Comparison of ENCODE assay signal across 23 cellular contexts in the genomic region with DNA sequence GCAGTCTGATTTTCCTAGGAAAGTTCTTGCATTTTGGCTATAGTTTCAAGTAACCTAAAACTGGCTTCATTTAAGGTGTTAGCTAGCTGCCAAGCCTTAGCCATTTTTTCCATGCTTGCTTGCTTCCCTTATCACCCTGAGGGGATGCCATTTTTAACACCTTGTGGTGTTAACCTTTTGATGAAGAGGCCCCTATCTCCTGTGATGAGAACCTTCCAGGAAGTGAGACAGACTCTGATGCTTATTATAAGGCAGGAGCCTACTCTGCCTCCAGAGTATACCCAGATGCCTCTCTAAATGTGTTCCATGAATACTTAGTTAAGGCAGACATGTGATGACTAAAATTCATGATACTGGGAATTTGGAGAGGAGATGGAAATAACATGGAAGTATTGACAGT. TPM values are rescaled to one million over a fixed set of nuclear protein-coding genes. Genes with fewer than 3 reads are reported as not detected.
"Had no signal": no experiment of that assay in that cellular context is flagged by ENCODE, and none has a peak within 500 bp of the region (broad histone marks: within the 10 kb centered on the region; RNA-seq: fewer than 3 reads in every experiment).

No MANE protein-coding gene starts in this region.

- H3K27me3 ChIP-seq: breast epithelium had no signal

- H3K4me1 ChIP-seq: breast epithelium had no signal

- H3K9me3 ChIP-seq: breast epithelium had no signal

- DNase-seq: activated B cell treated with CpG ODN at 0.5 μM for 24 hours; activated CD4-positive, alpha-beta memory T cell treated with anti-CD3 and anti-CD28 coated beads, Interleukin-2, amount 10 ng/mL, durations not matched to agents 7 days and 5 days; activated CD4-positive, alpha-beta T cell treated with anti-CD3 and anti-CD28 coated beads for 1 hour; activated CD4-positive, alpha-beta T cell treated with anti-CD3 and anti-CD28 coated beads, Interleukin-2, amount 50 U/mL, for 1 hour; activated CD8-positive, alpha-beta memory T cell treated with anti-CD3 and anti-CD28 coated beads, Interleukin-2, amount 50 U/mL, for 48 hours; activated effector memory CD4-positive, alpha-beta T cell treated with anti-CD3 and anti-CD28 coated beads, Interleukin-2, amount 50 U/mL, for 16 hours; activated naive CD4-positive, alpha-beta T cell treated with anti-CD3 and anti-CD28 coated beads for 36 hours; activated naive CD8-positive, alpha-beta T cell treated with anti-CD3 and anti-CD28 coated beads, Interleukin-2, amount 10 ng/mL, durations not matched to agents 7 days and 5 days; activated T-cell treated with anti-CD3 and anti-CD28 coated beads, Interleukin-2, amount 50 U/mL, for 1 hour; aorta; central memory CD4-positive, alpha-beta T cell; MM.1S; NCI-H1105; NCI-H1436; NCI-H1694 treated with DMSO at 0.1 percent for 48 hours; NCI-H510A treated with DMSO at 0.1 percent for 48 hours; NCI-H69; PC-3; SIG-M5; T-helper 17 cell; T-helper 9 cell had no signal

- H3K36me3 Mint-ChIP-seq: activated naive CD8-positive, alpha-beta T cell treated with anti-CD3 and anti-CD28 coated beads, Interleukin-2, amount 10 ng/mL, durations not matched to agents 7 days and 5 days had no signal

- ATAC-seq: PC-3, T-helper 17 cell had no signal

- H3K9me3 Mint-ChIP-seq: activated B cell treated with CpG ODN at 0.5 μM for 24 hours; activated CD4-positive, alpha-beta memory T cell treated with anti-CD3 and anti-CD28 coated beads, Interleukin-2, amount 10 ng/mL, durations not matched to agents 7 days and 5 days; activated naive CD4-positive, alpha-beta T cell treated with anti-CD3 and anti-CD28 coated beads for 36 hours; activated naive CD8-positive, alpha-beta T cell treated with anti-CD3 and anti-CD28 coated beads, Interleukin-2, amount 10 ng/mL, durations not matched to agents 7 days and 5 days had no signal

- H3K4me3 ChIP-seq: breast epithelium had no signal

- H3K27ac Mint-ChIP-seq: activated B cell treated with CpG ODN at 0.5 μM for 24 hours; activated CD4-positive, alpha-beta memory T cell treated with anti-CD3 and anti-CD28 coated beads, Interleukin-2, amount 10 ng/mL, durations not matched to agents 7 days and 5 days; activated naive CD4-positive, alpha-beta T cell treated with anti-CD3 and anti-CD28 coated beads for 36 hours; activated naive CD8-positive, alpha-beta T cell treated with anti-CD3 and anti-CD28 coated beads, Interleukin-2, amount 10 ng/mL, durations not matched to agents 7 days and 5 days; T-helper 17 cell had no signal

- H3K4me3 Mint-ChIP-seq: activated B cell treated with CpG ODN at 0.5 μM for 24 hours; activated CD4-positive, alpha-beta memory T cell treated with anti-CD3 and anti-CD28 coated beads, Interleukin-2, amount 10 ng/mL, durations not matched to agents 7 days and 5 days; activated naive CD4-positive, alpha-beta T cell treated with anti-CD3 and anti-CD28 coated beads for 36 hours; activated naive CD8-positive, alpha-beta T cell treated with anti-CD3 and anti-CD28 coated beads, Interleukin-2, amount 10 ng/mL, durations not matched to agents 7 days and 5 days; T-helper 17 cell had no signal

- H3K36me3 ChIP-seq: breast epithelium had no signal

RNA-seq across cellular contexts. Expression of a gene that starts 4.9 kb away (rescaled TPM):
- total RNA-seq: activated B cell treated with CpG ODN at 0.5 μM for 24 hours; activated CD4-positive, alpha-beta memory T cell treated with anti-CD3 and anti-CD28 coated beads, Interleukin-2, amount 10 ng/mL, durations not matched to agents 7 days and 5 days; activated naive CD4-positive, alpha-beta T cell treated with anti-CD3 and anti-CD28 coated beads for 36 hours; activated naive CD8-positive, alpha-beta T cell treated with anti-CD3 and anti-CD28 coated beads, Interleukin-2, amount 10 ng/mL, durations not matched to agents 7 days and 5 days; chondrocyte; PC-3; T-helper 17 cell had no signal

RNA-seq across cellular contexts. Expression of a gene that starts 55.0 kb away (rescaled TPM):
- total RNA-seq: chondrocyte, PC-3 had no signal
